In genomic region chr16:69724414-69724873, GRCh38 we compare ENCODE assay signal across 11 cellular contexts. TPM values are rescaled to one million over a fixed set of nuclear protein-coding genes. Genes with fewer than 3 reads are reported as not detected.
DNase-seq lines count a peak whose midpoint lies in the region; ATAC-seq and TF ChIP-seq lines count a peak whose summit lies in the region.
"Had no signal": no experiment of that assay in that cellular context is flagged by ENCODE, and none has a peak within 500 bp of the region (broad histone marks: within the 10 kb centered on the region; RNA-seq: fewer than 3 reads in every experiment).

No MANE protein-coding gene starts in this region.

- peak overlapping the region; percentile 91 for H3K9ac ChIP-seq in adipocyte (ENCODE audit: low read length)

- peak overlapping the region; percentile 64 for H3K27ac Mint-ChIP-seq in activated naive CD8-positive, alpha-beta T cell
- no peak overlapping the region for H3K27ac Mint-ChIP-seq in activated naive CD8-positive, alpha-beta T cell treated with anti-CD3 and anti-CD28 coated beads for 36 hours

- no peak for TF ChIP-seq CTCF in tibial nerve (IDR thresholded peaks at IDR 0.05)

- no peak for DNase-seq in activated naive CD8-positive, alpha-beta T cell treated with anti-CD3 and anti-CD28 coated beads for 36 hours
- no peak for DNase-seq in adipocyte (ENCODE audit: low read depth)
- no peak for DNase-seq in tibial nerve (ENCODE audit: low spot score in 2 of 2)
- DNase-seq in NCI-H446 treated with DMSO at 0.1 percent for 48 hours (lab: John Stamatoyannopoulos, UW): no peak
- no peak for DNase-seq in NCI-H345 (lab: John Stamatoyannopoulos, UW)
- DNase-seq: body of pancreas; CD8-positive, alpha-beta T cell; NCI-H1092 had no signal

- H3K36me3 Mint-ChIP-seq in activated naive CD8-positive, alpha-beta T cell: no peaks in the 10 kb centered on the region
- H3K36me3 Mint-ChIP-seq in activated naive CD8-positive, alpha-beta T cell treated with anti-CD3 and anti-CD28 coated beads for 36 hours: peaks cover 3% of the 10 kb centered on the region

- H3K4me1 ChIP-seq in adipocyte (ENCODE audit: control insufficient read depth, insufficient read depth, low read length) (peaks cover 33% of the 10 kb centered on the region), mesodermal cell (ENCODE audit: control insufficient read depth, insufficient read depth, low read length, poor library complexity, severe bottlenecking) (peaks cover 8% of the 10 kb centered on the region), tibial nerve (peaks cover 0 to 25% (median 12%) of the 10 kb centered on the region in 4 donors)

- H3K4me1 Mint-ChIP-seq in activated naive CD8-positive, alpha-beta T cell (ENCODE audit: low read depth): peaks cover 21% of the 10 kb centered on the region
- H3K4me1 Mint-ChIP-seq in activated naive CD8-positive, alpha-beta T cell treated with anti-CD3 and anti-CD28 coated beads for 36 hours: peaks cover 25% of the 10 kb centered on the region

- H3K27me3 Mint-ChIP-seq in activated naive CD8-positive, alpha-beta T cell: no peaks in the 10 kb centered on the region
- H3K27me3 Mint-ChIP-seq in activated naive CD8-positive, alpha-beta T cell treated with anti-CD3 and anti-CD28 coated beads for 36 hours: no peaks in the 10 kb centered on the region

- H3K27me3 ChIP-seq in adipocyte (replicated peaks; ENCODE audit: control insufficient read depth, insufficient read depth, low read length) (no peaks in the 10 kb centered on the region), tibial nerve (no peaks in the 10 kb centered on the region)
- H3K27me3 ChIP-seq: body of pancreas had no signal

- H3K9me3 Mint-ChIP-seq in activated naive CD8-positive, alpha-beta T cell (ENCODE audit: low read depth): no peaks in the 10 kb centered on the region
- H3K9me3 Mint-ChIP-seq in activated naive CD8-positive, alpha-beta T cell treated with anti-CD3 and anti-CD28 coated beads for 36 hours: no peaks in the 10 kb centered on the region
- H3K9me3 Mint-ChIP-seq: CD8-positive, alpha-beta T cell had no signal

- H3K9me3 ChIP-seq in adipocyte (ENCODE audit: control insufficient read depth, low read length) (no peaks in the 10 kb centered on the region), mesodermal cell (ENCODE audit: control insufficient read depth, low read length) (no peaks in the 10 kb centered on the region), tibial nerve (no peaks in the 10 kb centered on the region)
- H3K9me3 ChIP-seq: body of pancreas had no signal

- no peak for TF ChIP-seq EP300 in tibial nerve (IDR thresholded peaks at IDR 0.05)

- WGBS in mesodermal cell (ENCODE audit: insufficient coverage in 2 of 2), 2 experiments: 95 to 100% methylated on average over 2 of the region's 2 CpGs
- WGBS in tibial nerve, 2 donors: 95 to 98% methylated on average over 2 of the region's 2 CpGs

- peak overlapping the region; percentile 8 for H3K27ac ChIP-seq in mesodermal cell (ENCODE audit: low read depth, low read length, severe bottlenecking)
- peak overlapping the region in 3 of 4 donors; percentile 75 to 83 (median 78) for H3K27ac ChIP-seq in tibial nerve
- H3K27ac ChIP-seq: body of pancreas had no signal

- TF ChIP-seq POLR2A in tibial nerve (IDR thresholded peaks at IDR 0.05): no peak

- no peak for ATAC-seq in GM18909 (IDR thresholded peaks at IDR 0.05; ENCODE audit: poor library complexity, unreplicated experiment)
- ATAC-seq: body of pancreas; CD8-positive, alpha-beta T cell had no signal

- H3K36me3 ChIP-seq in adipocyte (ENCODE audit: control insufficient read depth, insufficient read depth, low read length, severe bottlenecking) (no peaks in the 10 kb centered on the region), mesodermal cell (ENCODE audit: control insufficient read depth, insufficient read depth, low read length) (peaks cover 21% of the 10 kb centered on the region), tibial nerve (no peaks in the 10 kb centered on the region)

- H3K4me3 ChIP-seq in adipocyte (ENCODE audit: low read length): peak overlapping the region; percentile 83
- H3K4me3 ChIP-seq in mesodermal cell (ENCODE audit: extremely low read depth, insufficient read depth, low read length, poor library complexity, severe bottlenecking): no peak overlapping the region
- H3K4me3 ChIP-seq in tibial nerve: no peak overlapping the region
- H3K4me3 ChIP-seq: body of pancreas had no signal

- no peak overlapping the region for H3K4me3 Mint-ChIP-seq in activated naive CD8-positive, alpha-beta T cell
- H3K4me3 Mint-ChIP-seq in activated naive CD8-positive, alpha-beta T cell treated with anti-CD3 and anti-CD28 coated beads for 36 hours: no peak overlapping the region

RNA-seq across cellular contexts. Expression of gene NQO1, which starts 1.9 kb away (rescaled TPM):
- total RNA-seq in activated naive CD8-positive, alpha-beta T cell treated with anti-CD3 and anti-CD28 coated beads for 36 hours: 10 to 100 TPM in 1 of 2 experiments, 1 to 10 TPM in 1; 9.9 to 11.3 TPM
- 73.9 TPM for polyA plus RNA-seq in mesodermal cell (2013, experiment 1 of 2)
- polyA plus RNA-seq in mesodermal cell (2013, experiment 2 of 2): 66.1 TPM
- total RNA-seq in tibial nerve: 100 to 1,000 TPM in 1 of 4 donors, 10 to 100 TPM in 3; 19.0 to 106 (median 55.0) TPM

RNA-seq across cellular contexts. Expression of gene NOB1, which starts 30.3 kb away (rescaled TPM):
- 100 to 1,000 TPM; 152 to 165 TPM for total RNA-seq in activated naive CD8-positive, alpha-beta T cell treated with anti-CD3 and anti-CD28 coated beads for 36 hours
- polyA plus RNA-seq in mesodermal cell (2013, experiment 1 of 2): 53.5 TPM
- polyA plus RNA-seq in mesodermal cell (2013, experiment 2 of 2): 50.8 TPM
- 10 to 100 TPM; 23.2 to 42.3 (median 38.1) TPM for total RNA-seq in tibial nerve

RNA-seq across cellular contexts. Expression of gene WWP2, which starts 37.7 kb away (rescaled TPM):
- 10 to 100 TPM; 32.1 to 35.3 TPM for total RNA-seq in activated naive CD8-positive, alpha-beta T cell treated with anti-CD3 and anti-CD28 coated beads for 36 hours
- polyA plus RNA-seq in mesodermal cell (2013, experiment 1 of 2): 15.7 TPM
- 14.5 TPM for polyA plus RNA-seq in mesodermal cell (2013, experiment 2 of 2)
- 10 to 100 TPM; 40.8 to 96.9 (median 84.3) TPM for total RNA-seq in tibial nerve
